In genomic region chrX:21943460-21944135, GRCh38 we compare ENCODE assay signal across 11 cellular contexts. TPM values are rescaled to one million over a fixed set of nuclear protein-coding genes. Genes with fewer than 3 reads are reported as not detected.
A peak's percentile ranks its signal among the peaks of the same experiment; 100 is the strongest.
DNase-seq lines count a peak whose midpoint lies in the region; ATAC-seq and TF ChIP-seq lines count a peak whose summit lies in the region.
"Had no signal": no experiment of that assay in that cellular context is flagged by ENCODE, and none has a peak within 500 bp of the region (broad histone marks: within the 10 kb centered on the region; RNA-seq: fewer than 3 reads in every experiment).

No MANE protein-coding gene starts in this region.

- no peaks in the 10 kb centered on the region for H3K9me3 Mint-ChIP-seq in nephron

- H3K4ac ChIP-seq in neuronal stem cell (ENCODE audit: low read length), result no peak overlapping the region

- H2AFZ ChIP-seq in DND-41 (ENCODE audit: low read depth, low read length), result no peak overlapping the region
- H2AFZ ChIP-seq in neuronal stem cell (ENCODE audit: low read length), result no peak overlapping the region

- peak overlapping the region; percentile 59; the same call in 1 of the 2 replicates for H3K4me2 ChIP-seq in DND-41 (ENCODE audit: insufficient read depth, low read length)
- H3K4me2 ChIP-seq in neuronal stem cell (ENCODE audit: insufficient read depth, low read length, poor library complexity, severe bottlenecking), result no peak overlapping the region

- no peak overlapping the region for H4K91ac ChIP-seq in neuronal stem cell (ENCODE audit: low read depth, low read length, poor library complexity)

- no peaks in the 10 kb centered on the region for H3K79me1 ChIP-seq in neuronal stem cell (ENCODE audit: low read depth, low read length)

- peaks cover 72% of the 10 kb centered on the region for H3K79me2 ChIP-seq in DND-41 (ENCODE audit: insufficient read depth, low read length)

- peak overlapping the region; percentile 34 to 97 (median 44) for H3K27ac Mint-ChIP-seq in nephron

- peaks cover 58% of the 10 kb centered on the region for H3K4me1 Mint-ChIP-seq in nephron

- H3K4me3 Mint-ChIP-seq in nephron, result peak overlapping the region; percentile 29 to 92 (median 47)

- no peak overlapping the region for H3K14ac ChIP-seq in neuronal stem cell (ENCODE audit: low read length)

- H2BK12ac ChIP-seq in neuronal stem cell (ENCODE audit: low read length), result no peak overlapping the region

- H3K18ac ChIP-seq in neuronal stem cell (ENCODE audit: low read length), result no peak overlapping the region

- TF ChIP-seq CTCF in DND-41 (IDR thresholded peaks at IDR 0.05; ENCODE audit: borderline replicate concordance, extremely low read depth, low read length, poor library complexity, severe bottlenecking) (no peak), cardiac fibroblast (IDR thresholded peaks at IDR 0.05; ENCODE audit: low read depth, low read length) (no peak), nephron (IDR thresholded peaks at IDR 0.05; ENCODE audit: unreplicated experiment in 3 of 3) (no peak)

- no peak overlapping the region for H2BK5ac ChIP-seq in neuronal stem cell (ENCODE audit: low read length)

- H2AK5ac ChIP-seq in neuronal stem cell (ENCODE audit: low read depth, low read length), result no peak overlapping the region

- H4K8ac ChIP-seq in neuronal stem cell (ENCODE audit: low read depth, low read length), result no peak overlapping the region

- no peak overlapping the region for H2BK120ac ChIP-seq in neuronal stem cell (ENCODE audit: low read depth, low read length)

- WGBS in neuronal stem cell (ENCODE audit: extremely low coverage in 2 of 2, insufficient read length in 2 of 2, insufficient replicate concordance in 1 of 2), 2 donors, result 100% methylated on average over 2 of the region's 11 CpGs; no CpG with 5 or more reads in 1 of the 2 donors
- WGBS in aorta, 2 donors, result 21 to 31% methylated on average over 11 of the region's 11 CpGs

- H3K9me3 ChIP-seq in DND-41 (ENCODE audit: insufficient read depth, low read length, severe bottlenecking), result no peaks in the 10 kb centered on the region
- H3K9me3 ChIP-seq in neuronal stem cell (replicated peaks in 1 of 2; ENCODE audit: control insufficient read depth in 2 of 2, insufficient read depth in 1 of 2, low read depth in 1 of 2, low read length in 2 of 2), result no peaks in the 10 kb centered on the region
- H3K9me3 ChIP-seq in aorta (ENCODE audit: control insufficient read depth, low read length), result no peaks in the 10 kb centered on the region
- H3K9me3 ChIP-seq: neutrophil had no signal

- H3K23ac ChIP-seq in neuronal stem cell (ENCODE audit: low read depth, low read length, poor library complexity), result no peak overlapping the region

- H2BK15ac ChIP-seq in neuronal stem cell (ENCODE audit: low read length), result no peak overlapping the region

- intact Hi-C loops in aorta (cut with DNase I), result no loop called here

- H3K4me1 ChIP-seq in DND-41 (ENCODE audit: insufficient read depth, low read length) (peaks cover 27% of the 10 kb centered on the region), neuronal stem cell (ENCODE audit: control insufficient read depth in 2 of 2, insufficient read depth in 1 of 2, low read depth in 1 of 2, low read length in 2 of 2) (peaks cover 6 to 23% of the 10 kb centered on the region in 2 donors), aorta (ENCODE audit: control insufficient read depth in 1 of 2, insufficient read depth in 2 of 2, low read length in 2 of 2) (no peaks in the 10 kb centered on the region)

- H3K36me3 ChIP-seq in DND-41 (ENCODE audit: insufficient read depth, low read length) (peaks cover 3% of the 10 kb centered on the region), neuronal stem cell (replicated peaks in 1 of 2; ENCODE audit: control insufficient read depth in 2 of 2, insufficient read depth in 2 of 2, low read length in 2 of 2) (peaks cover 0 to 29% of the 10 kb centered on the region in 2 donors), aorta (ENCODE audit: control insufficient read depth in 1 of 2, insufficient read depth in 2 of 2, low read length in 1 of 2) (no peaks in the 10 kb centered on the region)
- H3K36me3 ChIP-seq: neutrophil had no signal

- H3K36me3 Mint-ChIP-seq in nephron (ENCODE audit: low read depth), result peaks cover 15% of the 10 kb centered on the region

- no peaks in the 10 kb centered on the region for H3K27me3 ChIP-seq in DND-41 (ENCODE audit: insufficient read depth, low read length, poor library complexity)
- no peaks in the 10 kb centered on the region for H3K27me3 ChIP-seq in neuronal stem cell (ENCODE audit: control insufficient read depth in 3 of 3, insufficient read depth in 3 of 3, low read depth in 1 of 3, low read length in 3 of 3)
- H3K27me3 ChIP-seq in aorta (ENCODE audit: control insufficient read depth in 1 of 2, insufficient read depth in 2 of 2, low read length in 1 of 2), result no peaks in the 10 kb centered on the region
- H3K27me3 ChIP-seq: neutrophil had no signal

- ATAC-seq in DND-41 (ENCODE audit: insufficient read depth, low read depth), result no peak
- no peak for ATAC-seq in activated CD4-positive, CD25-positive, alpha-beta regulatory T cell treated with anti-CD3 and anti-CD28 coated beads, Interleukin-2, amount 50 U/mL, for 24 hours
- no peak for ATAC-seq in aorta (ENCODE audit: low FRiP score)

- H3K27me3 Mint-ChIP-seq in nephron (ENCODE audit: low read depth), result no peaks in the 10 kb centered on the region

- H3K9ac ChIP-seq in DND-41 (ENCODE audit: low read depth, low read length) (no peak overlapping the region), neuronal stem cell (ENCODE audit: low read depth, low read length, poor library complexity) (no peak overlapping the region)

- H3K27ac ChIP-seq in DND-41 (ENCODE audit: low read length) (no peak overlapping the region), neuronal stem cell (replicated peaks; ENCODE audit: low read length) (no peak overlapping the region), aorta (ENCODE audit: low read depth in 1 of 2, low read length in 2 of 2) (no peak overlapping the region)
- H3K27ac ChIP-seq: neutrophil had no signal

- DNase-seq in DND-41, result no peak
- DNase-seq in M059J (ENCODE audit: low read depth), result peak; percentile 93
- peak; percentile 62 to 85 for DNase-seq in cardiac fibroblast (ENCODE audit: low read depth in 2 of 2)
- DNase-seq in SHP77 treated with DMSO at 0.1 percent for 48 hours (lab: John Stamatoyannopoulos, UW), result no peak
- DNase-seq in neuronal stem cell (ENCODE audit: low spot score), result no peak
- DNase-seq in aorta, result no peak
- DNase-seq: activated CD8-positive, alpha-beta memory T cell treated with anti-CD3 and anti-CD28 coated beads, Interleukin-2, amount 50 U/mL, for 48 hours; NCI-H1417 had no signal

- peaks cover 42% of the 10 kb centered on the region for H4K20me1 ChIP-seq in DND-41 (ENCODE audit: insufficient read depth, low read length)

- H3K4me3 ChIP-seq in DND-41 (ENCODE audit: low read depth in 1 of 2, low read length in 2 of 2) (no peak overlapping the region), cardiac fibroblast (replicated peaks in 1 of 2; ENCODE audit: low read depth in 2 of 2, low read length in 2 of 2) (no peak overlapping the region), neuronal stem cell (ENCODE audit: low read length in 2 of 2) (no peak overlapping the region), aorta (ENCODE audit: low read length in 2 of 2) (no peak overlapping the region)

RNA-seq across cellular contexts. Expression of gene SMS, which starts 3.1 kb away (rescaled TPM):
- total RNA-seq in M059J (2014; rRNA removed; shearing (Covaris generic)), result 228 and 301 TPM in 2 replicates
- polyA plus RNA-seq in neuronal stem cell (2013, experiment 1 of 2), result 95.7 TPM
- 97.5 TPM for polyA plus RNA-seq in neuronal stem cell (2013, experiment 2 of 2)
- total RNA-seq in aorta, result 10 to 100 TPM; 49.4 to 57.8 TPM
- polyA plus RNA-seq in aorta, result 10 to 100 TPM; 45.3 to 89.5 TPM

Comparison
In these comparisons a context has a peak if more than half of its experiments do, and no peak if none do; other contexts are left out.
1. DNase-seq: peak in M059J (single experiment) and cardiac fibroblast (2 of 2); none in DND-41 (single experiment), SHP77 treated with DMSO at 0.1 percent for 48 hours (single experiment), neuronal stem cell (single experiment) and aorta (0 of 2).